Comparison of ENCODE assay signal across 8 cellular contexts in genomic region chr19:40465781-40466218, GRCh38. TPM values are rescaled to one million over a fixed set of nuclear protein-coding genes. Genes with fewer than 3 reads are reported as not detected.
DNase-seq lines count a peak whose midpoint lies in the region; ATAC-seq and TF ChIP-seq lines count a peak whose summit lies in the region.

No MANE protein-coding gene starts in this region.

- peak; percentile 83 for ATAC-seq in HG03442 (IDR thresholded peaks at IDR 0.05; ENCODE audit: unreplicated experiment)

- DNase-seq in AG20443 (ENCODE audit: low spot score) (peak; percentile 98), GM19240 (ENCODE audit: insufficient read length, low spot score) (peak; percentile 96), NCI-H510A (lab: John Stamatoyannopoulos, UW) (peak; percentile 89), chondrocyte (ENCODE audit: low spot score) (peak; percentile 100), kidney epithelial cell (ENCODE audit: low read depth) (peak; percentile 91)
- peak; percentile 99 to 100 for DNase-seq in activated CD4-positive, alpha-beta T cell treated with anti-CD3 and anti-CD28 coated beads for 24 hours (ENCODE audit: low read depth in 2 of 2)
- peak; percentile 99 to 100 for DNase-seq in stimulated activated CD4-positive, alpha-beta T cell treated with anti-CD3 and anti-CD28 coated beads, Interleukin-15, amount 100 ng/mL, for 1 hour (ENCODE audit: low read depth in 1 of 2, low spot score in 1 of 2)

- TF ChIP-seq CTCF in chondrocyte (IDR thresholded peaks at IDR 0.05) (no peak), kidney epithelial cell (IDR thresholded peaks at IDR 0.05; ENCODE audit: insufficient read depth, low read length, poor library complexity, severe bottlenecking) (no peak)

- H3K27me3 Mint-ChIP-seq in chondrocyte (ENCODE audit: low read depth): peaks cover 6% of the 10 kb centered on the region

- no peaks in the 10 kb centered on the region for H3K9me3 Mint-ChIP-seq in chondrocyte (ENCODE audit: low read depth)

- peaks cover 14% of the 10 kb centered on the region for H3K27me3 ChIP-seq in kidney epithelial cell (ENCODE audit: control insufficient read depth, insufficient read depth, low read length)

- H3K36me3 ChIP-seq in kidney epithelial cell (ENCODE audit: control insufficient read depth, insufficient read depth, low read length): no peaks in the 10 kb centered on the region

- peaks cover 29% of the 10 kb centered on the region for H3K4me1 Mint-ChIP-seq in chondrocyte (ENCODE audit: low read depth)

- H3K4me3 ChIP-seq in kidney epithelial cell (ENCODE audit: low read depth, low read length): peak overlapping the region; percentile 66

- peak overlapping the region; percentile 97 for H3K27ac Mint-ChIP-seq in chondrocyte (ENCODE audit: unreplicated experiment)

- H3K36me3 Mint-ChIP-seq in chondrocyte (ENCODE audit: low read depth): peaks cover 4% of the 10 kb centered on the region

- H3K4me3 Mint-ChIP-seq in chondrocyte (ENCODE audit: unreplicated experiment): peak overlapping the region; percentile 94

RNA-seq across cellular contexts. Expression of gene BLVRB, which starts 0.3 kb away (rescaled TPM):
- total RNA-seq in chondrocyte: 48.3 to 53.9 TPM (median 53.1 TPM) in 3 replicates
- 86.1 and 91.1 TPM in 2 replicates for total RNA-seq in kidney epithelial cell

RNA-seq across cellular contexts. Expression of gene SPTBN4, which starts 1.0 kb away (rescaled TPM):
- 1.4 to 2.5 TPM (median 2.3 TPM) in 3 replicates for total RNA-seq in chondrocyte
- total RNA-seq in kidney epithelial cell: 0.96 and 2.4 TPM in 2 replicates

RNA-seq across cellular contexts. Expression of gene SERTAD3, which starts 21.7 kb away (rescaled TPM):
- 36.7 to 43.6 TPM (median 40.3 TPM) in 3 replicates for total RNA-seq in chondrocyte
- 11.4 and 12.9 TPM in 2 replicates for total RNA-seq in kidney epithelial cell

RNA-seq across cellular contexts. Expression of gene SERTAD1, which starts 40.0 kb away (rescaled TPM):
- total RNA-seq in chondrocyte: 13.0 to 14.8 TPM (median 14.5 TPM) in 3 replicates
- 12.3 and 13.6 TPM in 2 replicates for total RNA-seq in kidney epithelial cell

RNA-seq across cellular contexts. Expression of gene PRX, which starts 52.6 kb away (rescaled TPM):
- total RNA-seq in chondrocyte: 3.6 to 4.9 TPM (median 4.5 TPM) in 3 replicates
- 2.5 and 2.7 TPM in 2 replicates for total RNA-seq in kidney epithelial cell

Comparison
In these comparisons a context has a peak if more than half of its experiments do, and no peak if none do; other contexts are left out.
1. Peak in every context shown above with its lines: DNase-seq, ATAC-seq and H3K4me3 ChIP-seq.